Comparison of ENCODE assay signal across 8 cellular contexts in genomic region chr2:179264238-179265081, GRCh38. TPM values are rescaled to one million over a fixed set of nuclear protein-coding genes. Genes with fewer than 3 reads are reported as not detected.
A peak's percentile ranks its signal among the peaks of the same experiment; 100 is the strongest.
DNase-seq lines count a peak whose midpoint lies in the region; ATAC-seq and TF ChIP-seq lines count a peak whose summit lies in the region.

TSS of gene SESTD1 (minus strand) at chr2:179264832. CDS start at chr2:179191841, 72,991 bp downstream.

- DNase-seq in EH (ENCODE audit: low read depth) = peak; percentile 53
- peak; percentile 28 to 54 (median 36) for DNase-seq in T-helper 1 cell
- peak; percentile 54 to 76 (median 69) for DNase-seq in adrenal gland
- peak; percentile 77 for DNase-seq in left ventricle myocardium inferior
- peak; percentile 28 for DNase-seq in prostate gland (ENCODE audit: low spot score)
- no peak for DNase-seq in foreskin melanocyte

- ATAC-seq in GM21526 (IDR thresholded peaks at IDR 0.05; ENCODE audit: low FRiP score, unreplicated experiment) = peak; percentile 62

- H3K27ac ChIP-seq in HUES64 (ENCODE audit: low read depth, low read length) = peak within 1 kb of the TSS; percentile 27; the same call in 1 of the 2 replicates
- H3K27ac ChIP-seq in adrenal gland = peak within 1 kb of the TSS in 4 of 5 donors; percentile 71 to 96 (median 80)
- peak within 1 kb of the TSS; percentile 89 for H3K27ac ChIP-seq in left ventricle myocardium inferior (replicated peaks)
- peak within 1 kb of the TSS; percentile 70 to 83 for H3K27ac ChIP-seq in prostate gland

- H3K27me3 ChIP-seq in HUES64 (ENCODE audit: insufficient read depth, low read length) (peaks cover 19% of the 10 kb centered on the region), adrenal gland (no peaks in the 10 kb centered on the region), left ventricle myocardium inferior (ENCODE audit: low read depth) (no peaks in the 10 kb centered on the region), prostate gland (replicated peaks; ENCODE audit: insufficient read depth) (no peaks in the 10 kb centered on the region)

- peak in 1 of 2 donors; percentile 48 for TF ChIP-seq POLR2A in adrenal gland (IDR thresholded peaks at IDR 0.05)
- peak; percentile 56 for TF ChIP-seq POLR2A in prostate gland (IDR thresholded peaks at IDR 0.05)

- H3K9me3 ChIP-seq in HUES64 (ENCODE audit: insufficient read depth, low read depth, low read length) (no peaks in the 10 kb centered on the region), adrenal gland (replicated peaks in 1 of 3) (no peaks in the 10 kb centered on the region), left ventricle myocardium inferior (replicated peaks) (no peaks in the 10 kb centered on the region), prostate gland (no peaks in the 10 kb centered on the region)

- TF ChIP-seq CTCF in adrenal gland (IDR thresholded peaks at IDR 0.05) = peak in 1 of 6 experiments; percentile 24
- TF ChIP-seq CTCF in left ventricle myocardium inferior (IDR thresholded peaks at IDR 0.05; ENCODE audit: borderline replicate concordance) = no peak
- peak in 1 of 4 experiments; percentile 5 for TF ChIP-seq CTCF in prostate gland (IDR thresholded peaks at IDR 0.05)

- H3K4me1 ChIP-seq in HUES64 (ENCODE audit: insufficient read depth, low read length) (peaks cover 33% of the 10 kb centered on the region), adrenal gland (replicated peaks in 1 of 2) (peaks cover 0 to 18% of the 10 kb centered on the region in 2 donors), left ventricle myocardium inferior (peaks cover 36% of the 10 kb centered on the region), prostate gland (replicated peaks) (no peaks in the 10 kb centered on the region)

- peak within 1 kb of the TSS; percentile 80 for H3K9ac ChIP-seq in HUES64 (ENCODE audit: low read depth, low read length)

- intact Hi-C loops in adrenal gland (cut with DNase I) = no loop called here
- intact Hi-C loops in left ventricle myocardium inferior (cut with micrococcal nuclease) = no loop called here
- intact Hi-C loops in prostate gland (cut with DNase I) = no loop called here

- H3K4me3 ChIP-seq in HUES64 (ENCODE audit: low read length) (peak within 1 kb of the TSS; percentile 81), adrenal gland (peak within 1 kb of the TSS; percentile 16 to 95 (median 66)), left ventricle myocardium inferior (peak within 1 kb of the TSS; percentile 80), prostate gland (peak within 1 kb of the TSS; percentile 75 to 86)

- H3K36me3 ChIP-seq in HUES64 (ENCODE audit: insufficient read depth, low read length) (no peaks in the 10 kb centered on the region), adrenal gland (replicated peaks in 1 of 2) (no peaks in the 10 kb centered on the region), left ventricle myocardium inferior (no peaks in the 10 kb centered on the region), prostate gland (no peaks in the 10 kb centered on the region)

- 1% methylated on average over 111 of the region's 111 CpGs for WGBS in HUES64
- 0 to 6% (median 0%) methylated on average over 3 to 110 of the region's 111 CpGs for WGBS in adrenal gland, 4 donors
- 2% methylated on average over 45 of the region's 111 CpGs for WGBS in prostate gland

RNA-seq across cellular contexts. Expression of gene SESTD1, which starts in this region (rescaled TPM):
- polyA plus RNA-seq in HUES64 (2013, experiment 1 of 2) = 32.3 TPM
- polyA plus RNA-seq in HUES64 (2013, experiment 2 of 2) = 32.8 TPM
- total RNA-seq in adrenal gland (10 to 100 TPM in 7 of 8 donors, 1 to 10 TPM in 1; 7.6 to 28.2 (median 17.4) TPM), left ventricle myocardium inferior (33.7 TPM), prostate gland (10 to 100 TPM in 1 of 2 donors, 1 to 10 TPM in 1; 7.7 to 35.4 TPM)
- polyA plus RNA-seq in adrenal gland = 10 to 100 TPM in 1 of 3 donors, 1 to 10 TPM in 2; 4.7 to 16.0 (median 5.6) TPM

Comparison
In these comparisons a context has a peak if more than half of its experiments do, and no peak if none do; other contexts are left out.
1. H3K27ac ChIP-seq: peak in every context shown above with its lines; median percentile 89 in left ventricle myocardium inferior; 80 in adrenal gland; 76 in prostate gland; 27 in HUES64.